ENCODE assay signal across 26 cellular contexts in genomic region chr18:38526922-38527321, GRCh38.
A peak's percentile ranks its signal among the peaks of the same experiment; 100 is the strongest.
DNase-seq lines count a peak whose midpoint lies in the region; ATAC-seq and TF ChIP-seq lines count a peak whose summit lies in the region.
"Had no signal": no experiment of that assay in that cellular context is flagged by ENCODE, and none has a peak within 500 bp of the region (broad histone marks: within the 10 kb centered on the region; RNA-seq: fewer than 3 reads in every experiment).

No MANE protein-coding gene starts in this region.

- ATAC-seq in GM18498 (IDR thresholded peaks at IDR 0.05; ENCODE audit: unreplicated experiment) (peak; percentile 63), HG03175 (IDR thresholded peaks at IDR 0.05; ENCODE audit: unreplicated experiment) (peak; percentile 50)
- ATAC-seq: activated T-cell treated with anti-CD3 and anti-CD28 coated beads, Interleukin-2, amount 50 U/mL, for 72 hours; effector memory CD8-positive, alpha-beta T cell; K562; right lobe of liver had no signal

- no peaks in the 10 kb centered on the region for H3K36me3 Mint-ChIP-seq in osteocyte (ENCODE audit: unreplicated experiment)
- H3K36me3 Mint-ChIP-seq: activated naive CD4-positive, alpha-beta T cell treated with anti-CD3 and anti-CD28 coated beads, Interleukin-2, amount 10 ng/mL, durations not matched to agents 7 days and 5 days had no signal

- no peaks in the 10 kb centered on the region for H3K36me3 ChIP-seq in BE2C
- H3K36me3 ChIP-seq: cardiac muscle cell, esophagus squamous epithelium, ovary, right lobe of liver had no signal

- H3K9me3 Mint-ChIP-seq in osteocyte (ENCODE audit: unreplicated experiment), result peaks cover 13% of the 10 kb centered on the region
- H3K9me3 Mint-ChIP-seq: activated naive CD4-positive, alpha-beta T cell treated with anti-CD3 and anti-CD28 coated beads, Interleukin-2, amount 10 ng/mL, durations not matched to agents 7 days and 5 days; activated T-cell treated with anti-CD3 and anti-CD28 coated beads, Interleukin-2, amount 50 U/mL, for 72 hours had no signal

- H3K27ac Mint-ChIP-seq in osteocyte (ENCODE audit: unreplicated experiment), result no peak overlapping the region
- H3K27ac Mint-ChIP-seq: activated naive CD4-positive, alpha-beta T cell treated with anti-CD3 and anti-CD28 coated beads, Interleukin-2, amount 10 ng/mL, durations not matched to agents 7 days and 5 days; activated T-cell treated with anti-CD3 and anti-CD28 coated beads, Interleukin-2, amount 50 U/mL, for 72 hours; effector memory CD8-positive, alpha-beta T cell; nephron had no signal

- no peaks in the 10 kb centered on the region for H3K27me3 ChIP-seq in BE2C
- H3K27me3 ChIP-seq: cardiac muscle cell, esophagus squamous epithelium, ovary, right lobe of liver, testis had no signal

- H3K27me3 Mint-ChIP-seq in osteocyte (ENCODE audit: unreplicated experiment), result no peaks in the 10 kb centered on the region
- H3K27me3 Mint-ChIP-seq: activated naive CD4-positive, alpha-beta T cell treated with anti-CD3 and anti-CD28 coated beads, Interleukin-2, amount 10 ng/mL, durations not matched to agents 7 days and 5 days; effector memory CD8-positive, alpha-beta T cell had no signal

- no peaks in the 10 kb centered on the region for H3K9me3 ChIP-seq in BE2C
- H3K9me3 ChIP-seq: esophagus squamous epithelium, ovary, right lobe of liver, testis had no signal

- H3K4me1 ChIP-seq in BE2C, result no peaks in the 10 kb centered on the region
- H3K4me1 ChIP-seq: right lobe of liver, testis had no signal

- H3K4me3 ChIP-seq in BE2C (ENCODE audit: low read depth, low read length), result no peak overlapping the region
- H3K4me3 ChIP-seq: cardiac muscle cell, coronary artery, esophagus squamous epithelium, K562, ovary, right lobe of liver, SK-N-MC, testis had no signal

- H3K4me3 Mint-ChIP-seq in osteocyte (ENCODE audit: unreplicated experiment), result no peak overlapping the region
- H3K4me3 Mint-ChIP-seq: activated naive CD4-positive, alpha-beta T cell treated with anti-CD3 and anti-CD28 coated beads, Interleukin-2, amount 10 ng/mL, durations not matched to agents 7 days and 5 days; activated T-cell treated with anti-CD3 and anti-CD28 coated beads, Interleukin-2, amount 50 U/mL, for 72 hours; effector memory CD8-positive, alpha-beta T cell; nephron had no signal

- H3K4me1 Mint-ChIP-seq in osteocyte (ENCODE audit: unreplicated experiment), result no peaks in the 10 kb centered on the region

- TF ChIP-seq CTCF in BE2C (IDR thresholded peaks at IDR 0.05; ENCODE audit: low read depth, low read length), result no peak
- no peak for TF ChIP-seq CTCF in osteocyte (IDR thresholded peaks at IDR 0.05)

- peak; percentile 16 for DNase-seq in OCI-M1 (lab: John Stamatoyannopoulos, UW)
- peak; percentile 32 for DNase-seq in mucosa of gallbladder (ENCODE audit: low spot score)
- DNase-seq in DMS114 treated with DMSO at 0.1 percent for 48 hours (lab: John Stamatoyannopoulos, UW; ENCODE audit: unreplicated experiment), result no peak
- DNase-seq in BE2C, result no peak
- no peak for DNase-seq in osteocyte (ENCODE audit: extremely low spot score, unreplicated experiment)
- DNase-seq: activated CD4-positive, alpha-beta T cell treated with anti-CD3 and anti-CD28 coated beads for 48 hours; activated naive CD4-positive, alpha-beta T cell treated with anti-CD3 and anti-CD28 coated beads, Interleukin-2, amount 10 ng/mL, durations not matched to agents 7 days and 5 days; activated T-cell treated with anti-CD3 and anti-CD28 coated beads, Interleukin-2, amount 50 U/mL, for 72 hours; amygdala; effector memory CD8-positive, alpha-beta T cell; esophagus squamous epithelium; MV-4-11; NCI-H1694; NCI-H524; ovary; right lobe of liver; stimulated activated CD4-positive, alpha-beta T cell treated with anti-CD3 and anti-CD28 coated beads, Interleukin-4, amount 100 ng/mL, for 4 hours; stimulated activated naive CD4-positive, alpha-beta T cell treated with Interleukin-2 at 50 U/mL for 16 hours; testis had no signal

Comparison
In these comparisons a context has a peak if more than half of its experiments do, and no peak if none do; other contexts are left out.
1. DNase-seq: peak in OCI-M1 (single experiment) and mucosa of gallbladder (single experiment); none in DMS114 treated with DMSO at 0.1 percent for 48 hours (single experiment), BE2C (single experiment) and osteocyte (single experiment).